ENCODE assay signal across 1 cellular context in genomic region chr9:35812025-35812602, GRCh38.
TF ChIP-seq lines count a peak whose summit lies in the region.

A gene with protein sequence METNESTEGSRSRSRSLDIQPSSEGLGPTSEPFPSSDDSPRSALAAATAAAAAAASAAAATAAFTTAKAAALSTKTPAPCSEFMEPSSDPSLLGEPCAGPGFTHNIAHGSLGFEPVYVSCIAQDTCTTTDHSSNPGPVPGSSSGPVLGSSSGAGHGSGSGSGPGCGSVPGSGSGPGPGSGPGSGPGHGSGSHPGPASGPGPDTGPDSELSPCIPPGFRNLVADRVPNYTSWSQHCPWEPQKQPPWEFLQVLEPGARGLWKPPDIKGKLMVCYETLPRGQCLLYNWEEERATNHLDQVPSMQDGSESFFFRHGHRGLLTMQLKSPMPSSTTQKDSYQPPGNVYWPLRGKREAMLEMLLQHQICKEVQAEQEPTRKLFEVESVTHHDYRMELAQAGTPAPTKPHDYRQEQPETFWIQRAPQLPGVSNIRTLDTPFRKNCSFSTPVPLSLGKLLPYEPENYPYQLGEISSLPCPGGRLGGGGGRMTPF (minus strand): TSS chr9:35812262. CDS start chr9:35812147, 115 bp downstream.

TF ChIP-seq in GM12878, 131 proteins besides CTCF, POLR2A, EP300 and RAD21 (continued from another document and continues in another):
- TF ChIP-seq, protein P1, sequence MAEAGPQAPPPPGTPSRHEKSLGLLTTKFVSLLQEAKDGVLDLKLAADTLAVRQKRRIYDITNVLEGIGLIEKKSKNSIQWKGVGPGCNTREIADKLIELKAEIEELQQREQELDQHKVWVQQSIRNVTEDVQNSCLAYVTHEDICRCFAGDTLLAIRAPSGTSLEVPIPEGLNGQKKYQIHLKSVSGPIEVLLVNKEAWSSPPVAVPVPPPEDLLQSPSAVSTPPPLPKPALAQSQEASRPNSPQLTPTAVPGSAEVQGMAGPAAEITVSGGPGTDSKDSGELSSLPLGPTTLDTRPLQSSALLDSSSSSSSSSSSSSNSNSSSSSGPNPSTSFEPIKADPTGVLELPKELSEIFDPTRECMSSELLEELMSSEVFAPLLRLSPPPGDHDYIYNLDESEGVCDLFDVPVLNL (IDR thresholded peaks at IDR 0.05; ENCODE audit: low read depth, low read length): no peak
- TF ChIP-seq ZNF274 (IDR thresholded peaks at IDR 0.05; ENCODE audit: insufficient read depth, insufficient read length): no peak
- no peak for TF ChIP-seq CBX3 (IDR thresholded peaks at IDR 0.05; ENCODE audit: borderline replicate concordance, low read depth)
- peak; percentile 82 for TF ChIP-seq CREM (IDR thresholded peaks at IDR 0.05; ENCODE audit: low read depth)
- TF ChIP-seq MTA2 (IDR thresholded peaks at IDR 0.05; ENCODE audit: low read depth): 0 out of 2 replicates have a peak, but pooled peaks have one; percentile 47
- TF ChIP-seq CHD4 (IDR thresholded peaks at IDR 0.05): no peak
- TF ChIP-seq ATF3 (IDR thresholded peaks at IDR 0.05; ENCODE audit: borderline replicate concordance, extremely low read depth, low read depth, low read length): no peak
- TF ChIP-seq ZBTB40 (IDR thresholded peaks at IDR 0.05; ENCODE audit: borderline replicate concordance): peak; percentile 99
- 0 out of 2 replicates have a peak, but pooled peaks have one; percentile 53 for TF ChIP-seq PAX8 (IDR thresholded peaks at IDR 0.05)
- TF ChIP-seq, protein P2, sequence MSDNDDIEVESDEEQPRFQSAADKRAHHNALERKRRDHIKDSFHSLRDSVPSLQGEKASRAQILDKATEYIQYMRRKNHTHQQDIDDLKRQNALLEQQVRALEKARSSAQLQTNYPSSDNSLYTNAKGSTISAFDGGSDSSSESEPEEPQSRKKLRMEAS (IDR thresholded peaks at IDR 0.05; ENCODE audit: low read depth, low read length): peak; percentile 60
- no peak for TF ChIP-seq SUPT20H (IDR thresholded peaks at IDR 0.05; ENCODE audit: borderline replicate concordance, control insufficient read depth, low read depth, low read length)
- peak; percentile 23 to 56; a peak in 1 of 4 replicates for TF ChIP-seq BHLHE40 (IDR thresholded peaks at IDR 0.05; ENCODE audit: borderline replicate concordance in 1 of 2, low read depth in 2 of 2, low read length in 1 of 2)
- TF ChIP-seq, protein P3, sequence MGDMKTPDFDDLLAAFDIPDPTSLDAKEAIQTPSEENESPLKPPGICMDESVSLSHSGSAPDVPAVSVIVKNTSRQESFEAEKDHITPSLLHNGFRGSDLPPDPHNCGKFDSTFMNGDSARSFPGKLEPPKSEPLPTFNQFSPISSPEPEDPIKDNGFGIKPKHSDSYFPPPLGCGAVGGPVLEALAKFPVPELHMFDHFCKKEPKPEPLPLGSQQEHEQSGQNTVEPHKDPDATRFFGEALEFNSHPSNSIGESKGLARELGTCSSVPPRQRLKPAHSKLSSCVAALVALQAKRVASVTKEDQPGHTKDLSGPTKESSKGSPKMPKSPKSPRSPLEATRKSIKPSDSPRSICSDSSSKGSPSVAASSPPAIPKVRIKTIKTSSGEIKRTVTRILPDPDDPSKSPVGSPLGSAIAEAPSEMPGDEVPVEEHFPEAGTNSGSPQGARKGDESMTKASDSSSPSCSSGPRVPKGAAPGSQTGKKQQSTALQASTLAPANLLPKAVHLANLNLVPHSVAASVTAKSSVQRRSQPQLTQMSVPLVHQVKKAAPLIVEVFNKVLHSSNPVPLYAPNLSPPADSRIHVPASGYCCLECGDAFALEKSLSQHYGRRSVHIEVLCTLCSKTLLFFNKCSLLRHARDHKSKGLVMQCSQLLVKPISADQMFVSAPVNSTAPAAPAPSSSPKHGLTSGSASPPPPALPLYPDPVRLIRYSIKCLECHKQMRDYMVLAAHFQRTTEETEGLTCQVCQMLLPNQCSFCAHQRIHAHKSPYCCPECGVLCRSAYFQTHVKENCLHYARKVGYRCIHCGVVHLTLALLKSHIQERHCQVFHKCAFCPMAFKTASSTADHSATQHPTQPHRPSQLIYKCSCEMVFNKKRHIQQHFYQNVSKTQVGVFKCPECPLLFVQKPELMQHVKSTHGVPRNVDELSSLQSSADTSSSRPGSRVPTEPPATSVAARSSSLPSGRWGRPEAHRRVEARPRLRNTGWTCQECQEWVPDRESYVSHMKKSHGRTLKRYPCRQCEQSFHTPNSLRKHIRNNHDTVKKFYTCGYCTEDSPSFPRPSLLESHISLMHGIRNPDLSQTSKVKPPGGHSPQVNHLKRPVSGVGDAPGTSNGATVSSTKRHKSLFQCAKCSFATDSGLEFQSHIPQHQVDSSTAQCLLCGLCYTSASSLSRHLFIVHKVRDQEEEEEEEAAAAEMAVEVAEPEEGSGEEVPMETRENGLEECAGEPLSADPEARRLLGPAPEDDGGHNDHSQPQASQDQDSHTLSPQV (IDR thresholded peaks at IDR 0.05): no peak
- peak; percentile 48; the same call in 1 of the 2 replicates for TF ChIP-seq MTA3 (IDR thresholded peaks at IDR 0.05; ENCODE audit: borderline replicate concordance, low read length)
- TF ChIP-seq GATAD2B (conservative IDR thresholded peaks at IDR 0.05; ENCODE audit: low read depth): 0 out of 2 replicates have a peak, but pooled peaks have one; percentile 27
- TF ChIP-seq ELK1 (IDR thresholded peaks at IDR 0.05; ENCODE audit: low read depth, low read length): peak; percentile 83
- TF ChIP-seq SMAD1 (IDR thresholded peaks at IDR 0.05; ENCODE audit: low read depth, partially characterized antibody): no peak
- peak; percentile 92 for TF ChIP-seq MXI1 (IDR thresholded peaks at IDR 0.05; ENCODE audit: low read depth, low read length)
- no peak for TF ChIP-seq REST (IDR thresholded peaks at IDR 0.05; ENCODE audit: low read depth, low read length)
- TF ChIP-seq STAT1 (conservative IDR thresholded peaks at IDR 0.05): peak; percentile 92
- no peak for TF ChIP-seq ESRRA (IDR thresholded peaks at IDR 0.05; ENCODE audit: low read length)
- no peak for TF ChIP-seq BCL3 (IDR thresholded peaks at IDR 0.05; ENCODE audit: borderline replicate concordance, insufficient read depth, low read depth, low read length, poor library complexity, severe bottlenecking)
- no peak for TF ChIP-seq HDAC6 (IDR thresholded peaks at IDR 0.05; ENCODE audit: unreplicated experiment)
- no peak for TF ChIP-seq ZBTB33 (IDR thresholded peaks at IDR 0.05)
- TF ChIP-seq, protein P4, sequence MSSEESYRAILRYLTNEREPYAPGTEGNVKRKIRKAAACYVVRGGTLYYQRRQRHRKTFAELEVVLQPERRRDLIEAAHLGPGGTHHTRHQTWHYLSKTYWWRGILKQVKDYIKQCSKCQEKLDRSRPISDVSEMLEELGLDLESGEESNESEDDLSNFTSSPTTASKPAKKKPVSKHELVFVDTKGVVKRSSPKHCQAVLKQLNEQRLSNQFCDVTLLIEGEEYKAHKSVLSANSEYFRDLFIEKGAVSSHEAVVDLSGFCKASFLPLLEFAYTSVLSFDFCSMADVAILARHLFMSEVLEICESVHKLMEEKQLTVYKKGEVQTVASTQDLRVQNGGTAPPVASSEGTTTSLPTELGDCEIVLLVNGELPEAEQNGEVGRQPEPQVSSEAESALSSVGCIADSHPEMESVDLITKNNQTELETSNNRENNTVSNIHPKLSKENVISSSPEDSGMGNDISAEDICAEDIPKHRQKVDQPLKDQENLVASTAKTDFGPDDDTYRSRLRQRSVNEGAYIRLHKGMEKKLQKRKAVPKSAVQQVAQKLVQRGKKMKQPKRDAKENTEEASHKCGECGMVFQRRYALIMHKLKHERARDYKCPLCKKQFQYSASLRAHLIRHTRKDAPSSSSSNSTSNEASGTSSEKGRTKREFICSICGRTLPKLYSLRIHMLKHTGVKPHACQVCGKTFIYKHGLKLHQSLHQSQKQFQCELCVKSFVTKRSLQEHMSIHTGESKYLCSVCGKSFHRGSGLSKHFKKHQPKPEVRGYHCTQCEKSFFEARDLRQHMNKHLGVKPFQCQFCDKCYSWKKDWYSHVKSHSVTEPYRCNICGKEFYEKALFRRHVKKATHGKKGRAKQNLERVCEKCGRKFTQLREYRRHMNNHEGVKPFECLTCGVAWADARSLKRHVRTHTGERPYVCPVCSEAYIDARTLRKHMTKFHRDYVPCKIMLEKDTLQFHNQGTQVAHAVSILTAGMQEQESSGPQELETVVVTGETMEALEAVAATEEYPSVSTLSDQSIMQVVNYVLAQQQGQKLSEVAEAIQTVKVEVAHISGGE (CRISPR knock-in tag; IDR thresholded peaks at IDR 0.05): peak; percentile 93
- TF ChIP-seq CBFB (IDR thresholded peaks at IDR 0.05; ENCODE audit: low read depth): peak; percentile 83
